18 cellular contexts compared by ENCODE assay signal in genomic region chr6:135567375-135568083, GRCh38.
DNase-seq lines count a peak whose midpoint lies in the region; ATAC-seq, FAIRE-seq and TF ChIP-seq lines count a peak whose summit lies in the region.
"Had no signal": no experiment of that assay in that cellular context is flagged by ENCODE, and none has a peak within 500 bp of the region (broad histone marks: within the 10 kb centered on the region; RNA-seq: fewer than 3 reads in every experiment).

No MANE protein-coding gene starts in this region.

- no peaks in the 10 kb centered on the region for H4K20me1 ChIP-seq in astrocyte (ENCODE audit: insufficient read depth, low read length)

- peaks cover 52% of the 10 kb centered on the region for H3K36me3 Mint-ChIP-seq in activated CD8-positive, alpha-beta memory T cell treated with anti-CD3 and anti-CD28 coated beads, Interleukin-2, amount 10 ng/mL, durations not matched to agents 7 days and 5 days
- peaks cover 2% of the 10 kb centered on the region for H3K36me3 Mint-ChIP-seq in astrocyte (ENCODE audit: low read depth, unreplicated experiment)
- H3K36me3 Mint-ChIP-seq in stimulated activated effector memory CD8-positive, alpha-beta T cell treated with anti-CD3 and anti-CD28 coated beads, Interleukin-12 subunit alpha, Interleukin-12 subunit beta, amount 100 ng/mL, for 72 hours: no peaks in the 10 kb centered on the region
- no peaks in the 10 kb centered on the region for H3K36me3 Mint-ChIP-seq in naive thymus-derived CD8-positive, alpha-beta T cell

- no peak overlapping the region for H3K4me3 Mint-ChIP-seq in activated CD8-positive, alpha-beta memory T cell treated with anti-CD3 and anti-CD28 coated beads, Interleukin-2, amount 10 ng/mL, durations not matched to agents 7 days and 5 days
- H3K4me3 Mint-ChIP-seq in astrocyte (ENCODE audit: unreplicated experiment): no peak overlapping the region
- peak overlapping the region; percentile 35 for H3K4me3 Mint-ChIP-seq in stimulated activated effector memory CD8-positive, alpha-beta T cell treated with anti-CD3 and anti-CD28 coated beads, Interleukin-12 subunit alpha, Interleukin-12 subunit beta, amount 100 ng/mL, for 72 hours
- no peak overlapping the region for H3K4me3 Mint-ChIP-seq in naive thymus-derived CD8-positive, alpha-beta T cell

- H3K27ac ChIP-seq in SJCRH30 (peak overlapping the region; percentile 27; the same call in 1 of the 2 replicates), astrocyte (ENCODE audit: low read depth, low read length) (no peak overlapping the region)

- peak overlapping the region; percentile 84 for H3K27ac Mint-ChIP-seq in activated CD8-positive, alpha-beta memory T cell treated with anti-CD3 and anti-CD28 coated beads, Interleukin-2, amount 10 ng/mL, durations not matched to agents 7 days and 5 days
- no peak overlapping the region for H3K27ac Mint-ChIP-seq in astrocyte (ENCODE audit: unreplicated experiment)
- no peak overlapping the region for H3K27ac Mint-ChIP-seq in stimulated activated effector memory CD8-positive, alpha-beta T cell treated with anti-CD3 and anti-CD28 coated beads, Interleukin-12 subunit alpha, Interleukin-12 subunit beta, amount 100 ng/mL, for 72 hours
- no peak overlapping the region for H3K27ac Mint-ChIP-seq in naive thymus-derived CD8-positive, alpha-beta T cell
- H3K27ac Mint-ChIP-seq: CD4-positive, alpha-beta T cell had no signal

- no peak overlapping the region for H3K4me3 ChIP-seq in SJCRH30
- H3K4me3 ChIP-seq in astrocyte (ENCODE audit: insufficient read depth, low read depth, low read length): no peak overlapping the region

- peaks cover 6% of the 10 kb centered on the region for H3K27me3 Mint-ChIP-seq in activated CD8-positive, alpha-beta memory T cell treated with anti-CD3 and anti-CD28 coated beads, Interleukin-2, amount 10 ng/mL, durations not matched to agents 7 days and 5 days
- no peaks in the 10 kb centered on the region for H3K27me3 Mint-ChIP-seq in astrocyte (ENCODE audit: low read depth, unreplicated experiment)
- H3K27me3 Mint-ChIP-seq in naive thymus-derived CD8-positive, alpha-beta T cell: peaks cover 0 to 3% (median 0%) of the 10 kb centered on the region in 5 donors

- H3K4me1 ChIP-seq in SJCRH30 (peaks cover 39% of the 10 kb centered on the region), astrocyte (ENCODE audit: insufficient read depth, low read length) (peaks cover 18% of the 10 kb centered on the region)

- H3K27me3 ChIP-seq in SJCRH30: no peaks in the 10 kb centered on the region
- no peaks in the 10 kb centered on the region for H3K27me3 ChIP-seq in astrocyte (ENCODE audit: insufficient read depth, low read length)

- H3K9ac ChIP-seq in astrocyte (ENCODE audit: low read length): no peak overlapping the region

- no peak for DNase-seq in activated CD8-positive, alpha-beta memory T cell treated with anti-CD3 and anti-CD28 coated beads, Interleukin-2, amount 10 ng/mL, durations not matched to agents 7 days and 5 days
- DNase-seq in activated CD8-positive, alpha-beta memory T cell treated with anti-CD3 and anti-CD28 coated beads, Interleukin-2, amount 50 U/mL, for 48 hours: no peak
- no peak for DNase-seq in SJCRH30
- no peak for DNase-seq in astrocyte (ENCODE audit: low read depth)
- no peak for DNase-seq in stimulated activated effector memory CD8-positive, alpha-beta T cell treated with anti-CD3 and anti-CD28 coated beads, Interleukin-12 subunit alpha, Interleukin-12 subunit beta, amount 100 ng/mL, for 72 hours (ENCODE audit: low spot score in 2 of 2)
- no peak for DNase-seq in amniotic stem cell (lab: John Stamatoyannopoulos, UW)
- no peak for DNase-seq in naive thymus-derived CD8-positive, alpha-beta T cell
- DNase-seq: Calu3; DMS79; NCI-H1092; NCI-H1694; NCI-H2107; NCI-H526; NK-92 treated with Interleukin-12 subunit alpha and Interleukin-12 subunit beta, amount 100 ng/mL, for 24 hours; PC-3 had no signal

- H3K79me2 ChIP-seq in astrocyte (ENCODE audit: insufficient read depth, low read length): no peaks in the 10 kb centered on the region

- CTCF ChIA-PET in activated CD8-positive, alpha-beta memory T cell treated with anti-CD3 and anti-CD28 coated beads, Interleukin-2, amount 10 ng/mL, durations not matched to agents 7 days and 5 days (lab: Charles Lee): interaction anchor here (0.8 to 2.8 kb wide), 3 partner anchors 29 to 61 kb away, joined by 3 to 9 read pairs (median 8); no protein-coding TSS in a partner anchor

- no peak for ATAC-seq in activated CD8-positive, alpha-beta memory T cell treated with anti-CD3 and anti-CD28 coated beads, Interleukin-2, amount 10 ng/mL, durations not matched to agents 7 days and 5 days
- no peak for ATAC-seq in stimulated activated effector memory CD8-positive, alpha-beta T cell treated with anti-CD3 and anti-CD28 coated beads, Interleukin-12 subunit alpha, Interleukin-12 subunit beta, amount 100 ng/mL, for 72 hours
- no peak for ATAC-seq in GM18867 (IDR thresholded peaks at IDR 0.05; ENCODE audit: unreplicated experiment)
- ATAC-seq in naive thymus-derived CD8-positive, alpha-beta T cell: no peak
- ATAC-seq: PC-3 had no signal

- H3K4me2 ChIP-seq in astrocyte (ENCODE audit: low read length): peak overlapping the region; percentile 32

- H3K9me3 ChIP-seq in SJCRH30 (replicated peaks) (no peaks in the 10 kb centered on the region; the same call in 1 of the 2 replicates), astrocyte (ENCODE audit: insufficient read depth, low read depth, low read length) (no peaks in the 10 kb centered on the region)

- H3K4me1 Mint-ChIP-seq in activated CD8-positive, alpha-beta memory T cell treated with anti-CD3 and anti-CD28 coated beads, Interleukin-2, amount 10 ng/mL, durations not matched to agents 7 days and 5 days: peaks cover 56% of the 10 kb centered on the region
- peaks cover 4% of the 10 kb centered on the region for H3K4me1 Mint-ChIP-seq in astrocyte (ENCODE audit: low read depth, unreplicated experiment)
- peaks cover 46% of the 10 kb centered on the region for H3K4me1 Mint-ChIP-seq in stimulated activated effector memory CD8-positive, alpha-beta T cell treated with anti-CD3 and anti-CD28 coated beads, Interleukin-12 subunit alpha, Interleukin-12 subunit beta, amount 100 ng/mL, for 72 hours
- peaks cover 0 to 11% (median 1%) of the 10 kb centered on the region in 4 donors for H3K4me1 Mint-ChIP-seq in naive thymus-derived CD8-positive, alpha-beta T cell

- no peak for TF ChIP-seq CTCF in astrocyte (IDR thresholded peaks at IDR 0.05; ENCODE audit: insufficient read depth, low read depth, low read length)

- no peak overlapping the region for H2AFZ ChIP-seq in astrocyte (ENCODE audit: low read depth, low read length)

- H3K36me3 ChIP-seq in SJCRH30 (no peaks in the 10 kb centered on the region), astrocyte (ENCODE audit: insufficient read depth, low read length) (no peaks in the 10 kb centered on the region)

- POLR2A ChIA-PET in naive thymus-derived CD8-positive, alpha-beta T cell (lab: Charles Lee): interaction anchor here (0.6 kb wide), 1 partner anchor 293 kb away, joined by 8 read pairs; no protein-coding TSS in a partner anchor

- no peak for FAIRE-seq in astrocyte (lab: Jason Lieb, UNC)
- FAIRE-seq: GM19239 had no signal

- peaks cover 4% of the 10 kb centered on the region for H3K9me3 Mint-ChIP-seq in activated CD8-positive, alpha-beta memory T cell treated with anti-CD3 and anti-CD28 coated beads, Interleukin-2, amount 10 ng/mL, durations not matched to agents 7 days and 5 days (ENCODE audit: low read depth)
- no peaks in the 10 kb centered on the region for H3K9me3 Mint-ChIP-seq in astrocyte (ENCODE audit: unreplicated experiment)
- H3K9me3 Mint-ChIP-seq in stimulated activated effector memory CD8-positive, alpha-beta T cell treated with anti-CD3 and anti-CD28 coated beads, Interleukin-12 subunit alpha, Interleukin-12 subunit beta, amount 100 ng/mL, for 72 hours: no peaks in the 10 kb centered on the region
- no peaks in the 10 kb centered on the region for H3K9me3 Mint-ChIP-seq in naive thymus-derived CD8-positive, alpha-beta T cell
- H3K9me3 Mint-ChIP-seq: CD4-positive, alpha-beta T cell had no signal
